ENCODE assay signal across 26 cellular contexts in the genomic region with DNA sequence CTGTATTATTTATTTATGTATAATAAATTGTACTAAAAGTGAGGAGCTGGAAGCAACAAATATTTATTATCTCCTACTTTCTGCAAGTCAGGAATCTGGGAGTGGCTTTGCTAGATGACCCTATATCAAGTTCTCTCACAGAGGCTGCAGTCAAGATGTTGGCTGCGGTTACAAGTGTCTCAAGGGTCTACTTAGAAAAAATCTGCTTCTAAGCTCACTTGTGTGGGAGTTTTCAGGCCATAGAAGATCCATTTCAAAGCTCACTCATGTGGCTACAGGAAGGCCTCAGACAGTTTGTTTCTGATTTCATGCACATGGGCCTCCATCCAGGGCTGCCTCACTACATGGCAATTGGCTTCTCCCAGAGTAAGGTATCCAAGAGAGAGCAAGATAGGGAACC.
"Had no signal": no experiment of that assay in that cellular context is flagged by ENCODE, and none has a peak within 500 bp of the region (broad histone marks: within the 10 kb centered on the region; RNA-seq: fewer than 3 reads in every experiment).

No MANE protein-coding gene starts in this region.

- H3K9me3 ChIP-seq: esophagus squamous epithelium, right lobe of liver, suprapubic skin, vagina had no signal

- H3K27me3 ChIP-seq: esophagus squamous epithelium, gastrocnemius medialis, hepatocyte, neural progenitor cell, right lobe of liver, suprapubic skin, vagina had no signal

- H3K4me1 ChIP-seq: esophagus squamous epithelium, gastrocnemius medialis, neural progenitor cell, parathyroid adenoma, right lobe of liver, suprapubic skin, vagina had no signal

- H3K4me3 ChIP-seq: esophagus squamous epithelium, gastrocnemius medialis, hepatocyte, lung, neural progenitor cell, right lobe of liver, smooth muscle cell, suprapubic skin, vagina had no signal

- ATAC-seq: effector memory CD8-positive, alpha-beta T cell; gastrocnemius medialis; left ventricle myocardium superior; natural killer cell; right lobe of liver; stimulated activated naive CD8-positive, alpha-beta T cell treated with anti-CD3 and anti-CD28 coated beads, Interleukin-15, amount 100 ng/mL, for 72 hours had no signal

- H3K27ac ChIP-seq: esophagus squamous epithelium, gastrocnemius medialis, hepatocyte, neural progenitor cell, parathyroid adenoma, right lobe of liver, suprapubic skin, vagina had no signal

- H3K36me3 ChIP-seq: esophagus squamous epithelium, gastrocnemius medialis, right lobe of liver, suprapubic skin, vagina had no signal

- DNase-seq: cerebellar nuclear complex; cortex of kidney; effector memory CD8-positive, alpha-beta T cell; erythroblast; esophagus squamous epithelium; foreskin fibroblast; gastrocnemius medialis; head of caudate nucleus; kidney; left ventricle myocardium superior; natural killer cell; right lobe of liver; stimulated activated CD4-positive, alpha-beta T cell treated with anti-CD3 and anti-CD28 coated beads, Interleukin-12 subunit alpha, Interleukin-12 subunit beta, amount 100 ng/mL, for 4 hours; stimulated activated CD4-positive, alpha-beta T cell treated with anti-CD3 and anti-CD28 coated beads, Interleukin-1b, Interleukin-23, amount 100 ng/mL, for 48 hours; stimulated activated CD4-positive, alpha-beta T cell treated with anti-CD3 and anti-CD28 coated beads, Interleukin-4, amount 100 ng/mL, for 1 hour; stimulated activated CD8-positive, alpha-beta memory T cell treated with anti-CD3 and anti-CD28 coated beads, Interleukin-4, amount 100 ng/mL, for 48 hours; stimulated activated naive CD4-positive, alpha-beta T cell; stimulated activated naive CD8-positive, alpha-beta T cell treated with anti-CD3 and anti-CD28 coated beads, Interleukin-15, amount 100 ng/mL, for 72 hours; trophoblast cell had no signal
